14 cellular contexts compared by ENCODE assay signal in genomic region chr11:64238076-64238475, GRCh38. TPM values are rescaled to one million over a fixed set of nuclear protein-coding genes. Genes with fewer than 3 reads are reported as not detected.
A peak's percentile ranks its signal among the peaks of the same experiment; 100 is the strongest.
DNase-seq lines count a peak whose midpoint lies in the region; ATAC-seq and TF ChIP-seq lines count a peak whose summit lies in the region.
"Had no signal": no experiment of that assay in that cellular context is flagged by ENCODE, and none has a peak within 500 bp of the region (broad histone marks: within the 10 kb centered on the region; RNA-seq: fewer than 3 reads in every experiment).

No MANE protein-coding gene starts in this region.

- H3K27ac ChIP-seq in CD8-positive, alpha-beta memory T cell (ENCODE audit: low read depth, low read length), result no peak overlapping the region
- H3K27ac ChIP-seq: GM23248, thoracic aorta had no signal

- peaks cover 37% of the 10 kb centered on the region for H3K4me1 ChIP-seq in CD8-positive, alpha-beta memory T cell (ENCODE audit: insufficient read depth, low read length)

- DNase-seq in CD8-positive, alpha-beta memory T cell, result no peak
- DNase-seq in osteocyte (ENCODE audit: extremely low spot score, unreplicated experiment), result no peak
- DNase-seq in WTC11 (ENCODE audit: low spot score), result no peak
- no peak for DNase-seq in activated CD4-positive, alpha-beta T cell treated with anti-CD3 and anti-CD28 coated beads, Interleukin-2, amount 50 U/mL, for 4 hours
- no peak for DNase-seq in activated CD4-positive, CD25-positive, alpha-beta regulatory T cell (lab: John Stamatoyannopoulos, UW)
- DNase-seq: EL; GM23248; hypothalamus; Kasumi-1; stimulated activated CD4-positive, alpha-beta T cell treated with anti-CD3 and anti-CD28 coated beads, Interleukin-2, amount 100 ng/mL, for 48 hours had no signal

- CTCF ChIA-PET in CD8-positive, alpha-beta memory T cell (lab: Charles Lee), result interaction anchor here (1.9 kb wide), 2 partner anchors 8 to 31 kb away, joined by 4 to 6 read pairs; partner anchors contain the start of gene PPP1R14B
- CTCF ChIA-PET in WTC11 (lab: Charles Lee), result interaction anchor here (1.0 to 5.4 kb wide), 2 partner anchors 12 to 103 kb away, joined by 3 to 35 read pairs; partner anchors contain the start of gene PLCB3

- peak overlapping the region in 3 of 7 donors; percentile 31 to 84 (median 40) for H3K4me3 Mint-ChIP-seq in CD8-positive, alpha-beta memory T cell
- H3K4me3 Mint-ChIP-seq in IgD-negative memory B cell, result peak overlapping the region; percentile 41 to 95 (median 76)
- H3K4me3 Mint-ChIP-seq in brain, result peak overlapping the region in 3 of 5 experiments; percentile 53 to 71 (median 58)
- no peak overlapping the region for H3K4me3 Mint-ChIP-seq in osteocyte (ENCODE audit: unreplicated experiment)
- no peak overlapping the region for H3K4me3 Mint-ChIP-seq in WTC11
- H3K4me3 Mint-ChIP-seq: T-helper 1 cell treated with Interleukin-12 subunit alpha and Interleukin-12 subunit beta and Interleukin-4 antibody, amounts not matched to agents 30 μg/mL and 1 μg/mL, for 36 hours had no signal

- no peaks in the 10 kb centered on the region for H3K9me3 Mint-ChIP-seq in CD8-positive, alpha-beta memory T cell
- H3K9me3 Mint-ChIP-seq in IgD-negative memory B cell (no peaks in the 10 kb centered on the region), brain (no peaks in the 10 kb centered on the region), osteocyte (ENCODE audit: unreplicated experiment) (no peaks in the 10 kb centered on the region), WTC11 (no peaks in the 10 kb centered on the region)
- H3K9me3 Mint-ChIP-seq: T-helper 1 cell treated with Interleukin-12 subunit alpha and Interleukin-12 subunit beta and Interleukin-4 antibody, amounts not matched to agents 30 μg/mL and 1 μg/mL, for 36 hours had no signal

- H3K36me3 ChIP-seq in CD8-positive, alpha-beta memory T cell (ENCODE audit: insufficient read depth, low read length), result no peaks in the 10 kb centered on the region

- TF ChIP-seq CTCF in brain (conservative IDR thresholded peaks at IDR 0.05) (no peak), osteocyte (IDR thresholded peaks at IDR 0.05) (no peak), WTC11 (IDR thresholded peaks at IDR 0.05) (no peak)

- peaks cover 0 to 31% (median 0%) of the 10 kb centered on the region in 3 donors for H3K36me3 Mint-ChIP-seq in CD8-positive, alpha-beta memory T cell
- peaks cover 3% of the 10 kb centered on the region for H3K36me3 Mint-ChIP-seq in IgD-negative memory B cell
- H3K36me3 Mint-ChIP-seq in brain, result no peaks in the 10 kb centered on the region
- peaks cover 4% of the 10 kb centered on the region for H3K36me3 Mint-ChIP-seq in osteocyte (ENCODE audit: unreplicated experiment)
- peaks cover 6% of the 10 kb centered on the region; the same call in 1 of the 2 replicates for H3K36me3 Mint-ChIP-seq in WTC11

- no peaks in the 10 kb centered on the region for H3K9me3 ChIP-seq in CD8-positive, alpha-beta memory T cell (ENCODE audit: low read length)
- H3K9me3 ChIP-seq: thoracic aorta had no signal

- POLR2A ChIA-PET in CD8-positive, alpha-beta memory T cell (lab: Charles Lee), result interaction anchor here (1.3 kb wide), 1 partner anchor 80 kb away, joined by 3 read pairs; the partner anchor contains the start of genes PRDX5 and TRMT112
- POLR2A ChIA-PET in WTC11 (lab: Charles Lee), result no interaction called here

- no peak for ATAC-seq in WTC11

- H3K27me3 Mint-ChIP-seq in CD8-positive, alpha-beta memory T cell, result peaks cover 0 to 2% of the 10 kb centered on the region in 2 donors
- H3K27me3 Mint-ChIP-seq in IgD-negative memory B cell (no peaks in the 10 kb centered on the region), brain (no peaks in the 10 kb centered on the region), osteocyte (ENCODE audit: unreplicated experiment) (no peaks in the 10 kb centered on the region), WTC11 (ENCODE audit: low read depth) (peaks cover 3% of the 10 kb centered on the region)

- H3K27me3 ChIP-seq in CD8-positive, alpha-beta memory T cell (ENCODE audit: insufficient read depth, low read length, poor library complexity, severe bottlenecking), result no peaks in the 10 kb centered on the region

- H3K4me3 ChIP-seq in CD8-positive, alpha-beta memory T cell (ENCODE audit: low read length), result no peak overlapping the region
- H3K4me3 ChIP-seq: GM23248, thoracic aorta had no signal

- peak overlapping the region in 6 of 8 donors; percentile 48 to 100 (median 87) for H3K27ac Mint-ChIP-seq in CD8-positive, alpha-beta memory T cell
- H3K27ac Mint-ChIP-seq in IgD-negative memory B cell, result peak overlapping the region; percentile 96 to 100 (median 100)
- peak overlapping the region in 3 of 5 experiments; percentile 80 to 99 (median 84) for H3K27ac Mint-ChIP-seq in brain
- H3K27ac Mint-ChIP-seq in osteocyte (ENCODE audit: unreplicated experiment), result peak overlapping the region; percentile 13
- H3K27ac Mint-ChIP-seq in WTC11, result no peak overlapping the region
- H3K27ac Mint-ChIP-seq: T-helper 1 cell treated with Interleukin-12 subunit alpha and Interleukin-12 subunit beta and Interleukin-4 antibody, amounts not matched to agents 30 μg/mL and 1 μg/mL, for 36 hours had no signal

- peaks cover 21 to 54% (median 23%) of the 10 kb centered on the region in 3 donors for H3K4me1 Mint-ChIP-seq in CD8-positive, alpha-beta memory T cell
- H3K4me1 Mint-ChIP-seq in IgD-negative memory B cell, result peaks cover 38 to 47% (median 41%) of the 10 kb centered on the region in 3 donors
- H3K4me1 Mint-ChIP-seq in brain, result peaks cover 49% of the 10 kb centered on the region
- H3K4me1 Mint-ChIP-seq in osteocyte (ENCODE audit: unreplicated experiment), result peaks cover 32% of the 10 kb centered on the region
- peaks cover 28% of the 10 kb centered on the region for H3K4me1 Mint-ChIP-seq in WTC11

TF ChIP-seq in WTC11, 78 proteins besides CTCF, POLR2A, EP300 and RAD21 (continues in another document):
- TF ChIP-seq TCF7 (CRISPR knock-in tag; IDR thresholded peaks at IDR 0.05; ENCODE audit: low read depth) (no peak), AR (CRISPR knock-in tag; IDR thresholded peaks at IDR 0.05) (no peak), NFE2L1 (CRISPR knock-in tag; IDR thresholded peaks at IDR 0.05) (no peak), E2F5 (CRISPR knock-in tag; IDR thresholded peaks at IDR 0.05) (no peak), MYBL2 (CRISPR knock-in tag; IDR thresholded peaks at IDR 0.05) (no peak), TEAD1 (CRISPR knock-in tag; IDR thresholded peaks at IDR 0.05) (no peak), ZNF423 (CRISPR knock-in tag; IDR thresholded peaks at IDR 0.05) (no peak)

RNA-seq across cellular contexts. Expression of gene FKBP2, which starts 2.8 kb away (rescaled TPM):
- 10 to 100 TPM; 27.9 to 28.4 TPM for total RNA-seq in CD8-positive, alpha-beta memory T cell
- 124 TPM for polyA plus RNA-seq in CD8-positive, alpha-beta memory T cell
- polyA plus RNA-seq in IgD-negative memory B cell (101 TPM), brain (ENCODE audit: insufficient read depth, low read depth, low replicate concordance) (247 TPM)
- total RNA-seq in osteocyte (52.9 and 54.7 TPM in 2 replicates), WTC11 (2021) (57.2 to 65.9 TPM (median 61.7 TPM) in 3 replicates)

RNA-seq across cellular contexts. Expression of gene VEGFB, which starts 3.7 kb away (rescaled TPM):
- total RNA-seq in CD8-positive, alpha-beta memory T cell, result 10 to 100 TPM; 71.9 to 77.0 TPM
- 19.0 TPM for polyA plus RNA-seq in CD8-positive, alpha-beta memory T cell
- polyA plus RNA-seq in IgD-negative memory B cell, result 34.8 TPM
- 232 TPM for polyA plus RNA-seq in brain (ENCODE audit: insufficient read depth, low read depth, low replicate concordance)
- total RNA-seq in osteocyte, result 205 and 217 TPM in 2 replicates
- 51.7 to 62.2 TPM (median 59.7 TPM) in 3 replicates for total RNA-seq in WTC11 (2021)

RNA-seq across cellular contexts. Expression of gene DNAJC4, which starts 7.7 kb away (rescaled TPM):
- 10 to 100 TPM; 25.5 to 26.4 TPM for total RNA-seq in CD8-positive, alpha-beta memory T cell
- 28.7 TPM for polyA plus RNA-seq in CD8-positive, alpha-beta memory T cell
- polyA plus RNA-seq in IgD-negative memory B cell, result 49.3 TPM
- 204 TPM for polyA plus RNA-seq in brain (ENCODE audit: insufficient read depth, low read depth, low replicate concordance)
- total RNA-seq in osteocyte, result 46.5 and 49.9 TPM in 2 replicates
- total RNA-seq in WTC11 (2021), result 26.0 to 27.2 TPM (median 27.1 TPM) in 3 replicates

RNA-seq across cellular contexts. Expression of gene PPP1R14B, which starts 8.7 kb away (rescaled TPM):
- 100 to 1,000 TPM; 365 to 381 TPM for total RNA-seq in CD8-positive, alpha-beta memory T cell
- 57.3 TPM for polyA plus RNA-seq in CD8-positive, alpha-beta memory T cell
- polyA plus RNA-seq in IgD-negative memory B cell, result 48.1 TPM
- 334 TPM for polyA plus RNA-seq in brain (ENCODE audit: insufficient read depth, low read depth, low replicate concordance)
- total RNA-seq in osteocyte, result 270 and 286 TPM in 2 replicates
- total RNA-seq in WTC11 (2021), result 435 to 471 TPM (median 458 TPM) in 3 replicates

RNA-seq across cellular contexts. Expression of gene NUDT22, which starts 12.0 kb away (rescaled TPM):
- 10 to 100 TPM; 75.3 to 78.6 TPM for total RNA-seq in CD8-positive, alpha-beta memory T cell
- 51.6 TPM for polyA plus RNA-seq in CD8-positive, alpha-beta memory T cell
- polyA plus RNA-seq in IgD-negative memory B cell (56.6 TPM), brain (ENCODE audit: insufficient read depth, low read depth, low replicate concordance) (53.5 TPM)
- total RNA-seq in osteocyte (43.7 and 46.8 TPM in 2 replicates), WTC11 (2021) (59.1 to 64.4 TPM (median 60.1 TPM) in 3 replicates)

Comparison
In these comparisons a context has a peak if more than half of its experiments do, and no peak if none do; other contexts are left out.
1. H3K4me3 Mint-ChIP-seq: peak in IgD-negative memory B cell (4 of 4) and brain (3 of 5); none in osteocyte (single experiment) and WTC11 (single experiment).